Comparison of ENCODE assay signal across 11 cellular contexts in the genomic region with DNA sequence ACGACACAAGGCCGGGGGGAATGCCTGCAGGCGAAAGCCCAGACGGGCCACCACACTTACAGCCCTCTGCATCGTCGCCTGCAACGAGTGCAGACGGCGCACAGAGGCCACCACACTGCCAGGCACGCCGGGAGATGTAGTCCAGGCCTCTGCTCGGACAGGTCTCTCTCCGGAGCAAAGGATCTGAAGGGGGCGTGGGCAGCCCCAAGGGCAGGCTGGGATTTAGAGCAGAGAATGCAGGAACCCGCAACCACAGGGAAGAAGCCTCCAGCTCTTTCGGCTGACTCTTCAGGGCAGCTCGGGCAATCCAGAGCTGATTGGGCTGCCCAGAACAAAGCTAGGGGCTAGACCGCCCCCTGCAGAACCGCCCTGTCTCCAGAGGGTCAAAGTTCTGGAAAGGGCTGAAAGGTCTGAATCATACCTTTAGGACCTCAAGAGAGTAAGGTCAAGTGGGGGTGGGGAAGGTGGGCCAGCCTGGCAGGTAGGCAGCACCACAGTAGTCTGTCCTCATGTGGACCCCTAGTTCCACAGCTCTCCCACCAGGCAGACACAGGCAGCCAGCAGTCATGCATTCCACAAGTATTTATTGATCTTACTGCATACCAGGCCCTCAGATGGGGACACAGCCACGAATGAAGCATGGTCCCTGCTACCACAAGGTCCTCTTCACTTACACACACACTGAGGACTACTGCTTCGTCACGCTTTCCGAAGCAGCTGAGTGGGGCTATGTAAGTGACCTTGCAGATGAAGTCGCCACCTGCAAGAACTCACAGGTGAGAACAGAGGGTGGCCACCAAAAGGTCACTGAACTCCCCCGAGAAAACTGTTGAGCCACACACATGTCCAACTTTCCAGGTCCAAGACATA. TPM values are rescaled to one million over a fixed set of nuclear protein-coding genes. Genes with fewer than 3 reads are reported as not detected.
DNase-seq lines count a peak whose midpoint lies in the region; ATAC-seq and TF ChIP-seq lines count a peak whose summit lies in the region.
"Had no signal": no experiment of that assay in that cellular context is flagged by ENCODE, and none has a peak within 500 bp of the region (broad histone marks: within the 10 kb centered on the region; RNA-seq: fewer than 3 reads in every experiment).

AMT (minus strand) TSS at position 95 of the 870 bp plus-strand sequence; CDS start at position 72, 23 bp downstream.

- POLR2A ChIA-PET in activated CD4-positive, alpha-beta T cell treated with anti-CD3 and anti-CD28 coated beads, Interleukin-2, amount 10 ng/mL, durations not matched to agents 7 days and 5 days (lab: Charles Lee), result no interaction called here

- H3K27me3 ChIP-seq in tibial nerve, result no peaks in the 10 kb centered on the region

- no peaks in the 10 kb centered on the region for H3K9me3 Mint-ChIP-seq in activated CD4-positive, alpha-beta T cell treated with anti-CD3 and anti-CD28 coated beads, Interleukin-2, amount 10 ng/mL, durations not matched to agents 7 days and 5 days
- no peaks in the 10 kb centered on the region for H3K9me3 Mint-ChIP-seq in endothelial cell (ENCODE audit: unreplicated experiment)
- H3K9me3 Mint-ChIP-seq in memory B cell, result no peaks in the 10 kb centered on the region
- H3K9me3 Mint-ChIP-seq: activated naive CD4-positive, alpha-beta T cell treated with anti-CD3 and anti-CD28 coated beads, Interleukin-2, amount 50 U/mL, for 24 hours had no signal

- no peaks in the 10 kb centered on the region for H3K27me3 Mint-ChIP-seq in activated CD4-positive, alpha-beta T cell treated with anti-CD3 and anti-CD28 coated beads, Interleukin-2, amount 10 ng/mL, durations not matched to agents 7 days and 5 days
- peaks cover 18% of the 10 kb centered on the region for H3K27me3 Mint-ChIP-seq in endothelial cell (ENCODE audit: unreplicated experiment)
- H3K27me3 Mint-ChIP-seq in memory B cell, result no peaks in the 10 kb centered on the region
- H3K27me3 Mint-ChIP-seq: activated naive CD4-positive, alpha-beta T cell treated with anti-CD3 and anti-CD28 coated beads, Interleukin-2, amount 50 U/mL, for 24 hours had no signal

- peak within 1 kb of the TSS; percentile 41 for H3K27ac Mint-ChIP-seq in activated CD4-positive, alpha-beta T cell treated with anti-CD3 and anti-CD28 coated beads, Interleukin-2, amount 10 ng/mL, durations not matched to agents 7 days and 5 days
- H3K27ac Mint-ChIP-seq in endothelial cell (ENCODE audit: unreplicated experiment) (no peak within 1 kb of the TSS), memory B cell (no peak within 1 kb of the TSS)
- H3K27ac Mint-ChIP-seq: activated naive CD4-positive, alpha-beta T cell treated with anti-CD3 and anti-CD28 coated beads, Interleukin-2, amount 50 U/mL, for 24 hours had no signal

- peaks cover 38% of the 10 kb centered on the region for H3K36me3 Mint-ChIP-seq in activated CD4-positive, alpha-beta T cell treated with anti-CD3 and anti-CD28 coated beads, Interleukin-2, amount 10 ng/mL, durations not matched to agents 7 days and 5 days (ENCODE audit: low read depth)
- peaks cover 18% of the 10 kb centered on the region for H3K36me3 Mint-ChIP-seq in endothelial cell (ENCODE audit: low read depth, unreplicated experiment)
- peaks cover 8% of the 10 kb centered on the region for H3K36me3 Mint-ChIP-seq in memory B cell

- H3K4me3 Mint-ChIP-seq in activated CD4-positive, alpha-beta T cell treated with anti-CD3 and anti-CD28 coated beads, Interleukin-2, amount 10 ng/mL, durations not matched to agents 7 days and 5 days, result no peak within 1 kb of the TSS
- H3K4me3 Mint-ChIP-seq in endothelial cell (ENCODE audit: unreplicated experiment) (peak within 1 kb of the TSS; percentile 91), memory B cell (peak within 1 kb of the TSS; percentile 49)
- H3K4me3 Mint-ChIP-seq: activated naive CD4-positive, alpha-beta T cell treated with anti-CD3 and anti-CD28 coated beads, Interleukin-2, amount 50 U/mL, for 24 hours had no signal

- no peaks in the 10 kb centered on the region for H3K9me3 ChIP-seq in tibial nerve

- DNase-seq in activated CD4-positive, alpha-beta T cell treated with anti-CD3 and anti-CD28 coated beads, Interleukin-2, amount 10 ng/mL, durations not matched to agents 7 days and 5 days, result no peak
- DNase-seq in activated CD4-positive, alpha-beta T cell treated with anti-CD3 and anti-CD28 coated beads for 48 hours, result no peak
- DNase-seq in endothelial cell (ENCODE audit: low spot score) (peak; percentile 59), memory B cell (ENCODE audit: low spot score in 2 of 2) (no peak), tibial nerve (ENCODE audit: low spot score in 2 of 2) (no peak)
- DNase-seq in stimulated activated CD4-positive, alpha-beta T cell treated with anti-CD3 and anti-CD28 coated beads, Interleukin-4, amount 100 ng/mL, for 4 hours, result no peak
- DNase-seq: HCEC 1CT, NCI-H524 had no signal

- H3K4me1 ChIP-seq in tibial nerve, result peaks cover 0 to 21% (median 2%) of the 10 kb centered on the region in 4 donors

- H3K4me1 Mint-ChIP-seq in activated CD4-positive, alpha-beta T cell treated with anti-CD3 and anti-CD28 coated beads, Interleukin-2, amount 10 ng/mL, durations not matched to agents 7 days and 5 days, result peaks cover 51% of the 10 kb centered on the region
- H3K4me1 Mint-ChIP-seq in endothelial cell (ENCODE audit: unreplicated experiment) (peaks cover 24% of the 10 kb centered on the region), memory B cell (peaks cover 8% of the 10 kb centered on the region)

- 36 to 60% methylated on average over 16 to 23 of the region's 25 CpGs for WGBS in tibial nerve, 2 donors

- TF ChIP-seq POLR2A in tibial nerve (IDR thresholded peaks at IDR 0.05), result no peak

- H3K4me3 ChIP-seq in tibial nerve, result peak within 1 kb of the TSS; percentile 14 to 41 (median 32)

- peaks cover 0 to 57% (median 4%) of the 10 kb centered on the region in 3 donors for H3K36me3 ChIP-seq in tibial nerve

- no peak for TF ChIP-seq EP300 in tibial nerve (IDR thresholded peaks at IDR 0.05)

- TF ChIP-seq CTCF in endothelial cell (IDR thresholded peaks at IDR 0.05; ENCODE audit: unreplicated experiment) (no peak), tibial nerve (IDR thresholded peaks at IDR 0.05) (no peak)

- ATAC-seq in memory B cell (ENCODE audit: low read depth), result no peak
- ATAC-seq in HG02610 (IDR thresholded peaks at IDR 0.05; ENCODE audit: unreplicated experiment), result no peak
- ATAC-seq in GM21423 (IDR thresholded peaks at IDR 0.05; ENCODE audit: unreplicated experiment), result no peak

- H3K27ac ChIP-seq in tibial nerve, result peak within 1 kb of the TSS in 3 of 4 donors; percentile 11 to 54 (median 32)

- CTCF ChIA-PET in activated CD4-positive, alpha-beta T cell treated with anti-CD3 and anti-CD28 coated beads, Interleukin-2, amount 10 ng/mL, durations not matched to agents 7 days and 5 days (lab: Charles Lee), result interaction anchor here (0.6 kb wide), 1 partner anchor 580 kb away, joined by 3 read pairs; no protein-coding TSS in a partner anchor

RNA-seq across cellular contexts. Expression of gene AMT, which starts in this region (rescaled TPM):
- total RNA-seq in activated CD4-positive, alpha-beta T cell treated with anti-CD3 and anti-CD28 coated beads, Interleukin-2, amount 10 ng/mL, durations not matched to agents 7 days and 5 days, result 1 to 10 TPM; 6.2 to 6.3 TPM
- 11.9 TPM for total RNA-seq in endothelial cell (ENCODE audit: unreplicated experiment)
- 10 to 100 TPM in 2 of 4 donors, 1 to 10 TPM in 2; 7.0 to 20.8 (median 9.5) TPM for total RNA-seq in tibial nerve
